In the genomic region with DNA sequence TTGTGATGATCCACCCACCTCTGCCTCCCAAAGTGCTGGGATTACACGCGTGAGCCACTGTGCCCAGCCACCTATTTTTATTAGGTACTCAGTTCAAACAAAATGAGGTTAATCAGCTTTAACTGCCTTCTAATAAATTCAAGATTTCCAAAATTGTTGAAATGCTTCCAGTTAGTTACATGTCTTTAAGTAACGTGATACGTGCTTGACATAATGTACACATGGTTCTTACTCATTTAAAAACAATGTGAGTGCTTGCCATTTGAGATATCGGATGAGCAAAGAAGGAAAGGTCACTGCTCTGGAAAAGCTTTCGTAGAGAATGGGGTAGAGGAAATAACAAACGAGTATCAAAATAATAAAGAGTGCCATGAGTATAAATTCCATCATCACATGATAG, we compare ENCODE assay signal across 1 cellular context.
TF ChIP-seq lines count a peak whose summit lies in the region.

No MANE protein-coding gene starts in this region.

TF ChIP-seq in HEK293, 187 proteins besides CTCF, POLR2A, EP300 and RAD21 (continued from another document and continues in another):
- TF ChIP-seq, protein P1, sequence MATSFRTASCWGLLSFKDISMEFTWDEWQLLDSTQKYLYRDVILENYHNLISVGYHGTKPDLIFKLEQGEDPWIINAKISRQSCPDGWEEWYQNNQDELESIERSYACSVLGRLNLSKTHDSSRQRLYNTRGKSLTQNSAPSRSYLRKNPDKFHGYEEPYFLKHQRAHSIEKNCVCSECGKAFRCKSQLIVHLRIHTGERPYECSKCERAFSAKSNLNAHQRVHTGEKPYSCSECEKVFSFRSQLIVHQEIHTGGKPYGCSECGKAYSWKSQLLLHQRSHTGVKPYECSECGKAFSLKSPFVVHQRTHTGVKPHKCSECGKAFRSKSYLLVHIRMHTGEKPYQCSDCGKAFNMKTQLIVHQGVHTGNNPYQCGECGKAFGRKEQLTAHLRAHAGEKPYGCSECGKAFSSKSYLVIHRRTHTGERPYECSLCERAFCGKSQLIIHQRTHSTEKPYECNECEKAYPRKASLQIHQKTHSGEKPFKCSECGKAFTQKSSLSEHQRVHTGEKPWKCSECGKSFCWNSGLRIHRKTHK (tag by site-specific recombination; IDR thresholded peaks at IDR 0.05): no peak
- TF ChIP-seq, protein P2, sequence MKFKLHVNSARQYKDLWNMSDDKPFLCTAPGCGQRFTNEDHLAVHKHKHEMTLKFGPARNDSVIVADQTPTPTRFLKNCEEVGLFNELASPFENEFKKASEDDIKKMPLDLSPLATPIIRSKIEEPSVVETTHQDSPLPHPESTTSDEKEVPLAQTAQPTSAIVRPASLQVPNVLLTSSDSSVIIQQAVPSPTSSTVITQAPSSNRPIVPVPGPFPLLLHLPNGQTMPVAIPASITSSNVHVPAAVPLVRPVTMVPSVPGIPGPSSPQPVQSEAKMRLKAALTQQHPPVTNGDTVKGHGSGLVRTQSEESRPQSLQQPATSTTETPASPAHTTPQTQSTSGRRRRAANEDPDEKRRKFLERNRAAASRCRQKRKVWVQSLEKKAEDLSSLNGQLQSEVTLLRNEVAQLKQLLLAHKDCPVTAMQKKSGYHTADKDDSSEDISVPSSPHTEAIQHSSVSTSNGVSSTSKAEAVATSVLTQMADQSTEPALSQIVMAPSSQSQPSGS (tag by site-specific recombination; IDR thresholded peaks at IDR 0.05; ENCODE audit: low read depth): no peak
- TF ChIP-seq ZFP3 (tag by site-specific recombination; IDR thresholded peaks at IDR 0.05; ENCODE audit: low read depth) (no peak), MEIS1 (CRISPR knock-in tag; IDR thresholded peaks at IDR 0.05; ENCODE audit: borderline replicate concordance) (no peak), ZNF843 (tag by site-specific recombination; IDR thresholded peaks at IDR 0.05) (peak; percentile 67), OSR2 (tag by site-specific recombination; IDR thresholded peaks at IDR 0.05) (peak; percentile 78), ZNF266 (tag by site-specific recombination; IDR thresholded peaks at IDR 0.05; ENCODE audit: low read depth) (no peak), ZNF701 (tag by site-specific recombination; IDR thresholded peaks at IDR 0.05) (no peak), ZNF138 (tag by site-specific recombination; IDR thresholded peaks at IDR 0.05; ENCODE audit: borderline replicate concordance) (no peak), ZNF433 (tag by site-specific recombination; IDR thresholded peaks at IDR 0.05; ENCODE audit: low read depth) (no peak), ZNF221 (tag by site-specific recombination; IDR thresholded peaks at IDR 0.05; ENCODE audit: borderline replicate concordance) (no peak), ZFHX2 (tag by site-specific recombination; conservative IDR thresholded peaks at IDR 0.05) (no peak), ZNF510 (tag by site-specific recombination; IDR thresholded peaks at IDR 0.05; ENCODE audit: insufficient replicate concordance) (no peak), ZNF660 (tag by site-specific recombination; IDR thresholded peaks at IDR 0.05) (no peak), ZNF544 (tag by site-specific recombination; IDR thresholded peaks at IDR 0.05) (no peak), IKZF3 (tag by site-specific recombination; IDR thresholded peaks at IDR 0.05) (no peak), ZNF10 (tag by site-specific recombination; IDR thresholded peaks at IDR 0.05) (no peak), ZSCAN23 (tag by site-specific recombination; IDR thresholded peaks at IDR 0.05) (no peak), ZNF585B (tag by site-specific recombination; IDR thresholded peaks at IDR 0.05) (no peak), ZIC2 (tag by site-specific recombination; IDR thresholded peaks at IDR 0.05) (no peak), GLIS2 (tag by site-specific recombination; IDR thresholded peaks at IDR 0.05) (no peak), ZSCAN16 (tag by site-specific recombination; IDR thresholded peaks at IDR 0.05) (no peak), ZNF664 (tag by site-specific recombination; IDR thresholded peaks at IDR 0.05) (peak; percentile 5; the same call in 1 of the 2 replicates), GLIS1 (tag by site-specific recombination; IDR thresholded peaks at IDR 0.05) (no peak), ZNF747 (tag by site-specific recombination; IDR thresholded peaks at IDR 0.05) (no peak), ZNF658 (tag by site-specific recombination; IDR thresholded peaks at IDR 0.05) (no peak), ZNF560 (tag by site-specific recombination; IDR thresholded peaks at IDR 0.05; ENCODE audit: borderline replicate concordance) (no peak), ZNF514 (tag by site-specific recombination; IDR thresholded peaks at IDR 0.05) (no peak), ZNF76 (tag by site-specific recombination; IDR thresholded peaks at IDR 0.05; ENCODE audit: borderline replicate concordance, low read depth) (no peak), EGR2 (tag by site-specific recombination; IDR thresholded peaks at IDR 0.05; ENCODE audit: low read depth) (no peak), ZBTB48 (tag by site-specific recombination; IDR thresholded peaks at IDR 0.05) (no peak)
- TF ChIP-seq, protein P3, sequence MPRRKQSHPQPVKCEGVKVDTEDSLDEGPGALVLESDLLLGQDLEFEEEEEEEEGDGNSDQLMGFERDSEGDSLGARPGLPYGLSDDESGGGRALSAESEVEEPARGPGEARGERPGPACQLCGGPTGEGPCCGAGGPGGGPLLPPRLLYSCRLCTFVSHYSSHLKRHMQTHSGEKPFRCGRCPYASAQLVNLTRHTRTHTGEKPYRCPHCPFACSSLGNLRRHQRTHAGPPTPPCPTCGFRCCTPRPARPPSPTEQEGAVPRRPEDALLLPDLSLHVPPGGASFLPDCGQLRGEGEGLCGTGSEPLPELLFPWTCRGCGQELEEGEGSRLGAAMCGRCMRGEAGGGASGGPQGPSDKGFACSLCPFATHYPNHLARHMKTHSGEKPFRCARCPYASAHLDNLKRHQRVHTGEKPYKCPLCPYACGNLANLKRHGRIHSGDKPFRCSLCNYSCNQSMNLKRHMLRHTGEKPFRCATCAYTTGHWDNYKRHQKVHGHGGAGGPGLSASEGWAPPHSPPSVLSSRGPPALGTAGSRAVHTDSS (tag by site-specific recombination; IDR thresholded peaks at IDR 0.05): no peak
- TF ChIP-seq, protein P4, sequence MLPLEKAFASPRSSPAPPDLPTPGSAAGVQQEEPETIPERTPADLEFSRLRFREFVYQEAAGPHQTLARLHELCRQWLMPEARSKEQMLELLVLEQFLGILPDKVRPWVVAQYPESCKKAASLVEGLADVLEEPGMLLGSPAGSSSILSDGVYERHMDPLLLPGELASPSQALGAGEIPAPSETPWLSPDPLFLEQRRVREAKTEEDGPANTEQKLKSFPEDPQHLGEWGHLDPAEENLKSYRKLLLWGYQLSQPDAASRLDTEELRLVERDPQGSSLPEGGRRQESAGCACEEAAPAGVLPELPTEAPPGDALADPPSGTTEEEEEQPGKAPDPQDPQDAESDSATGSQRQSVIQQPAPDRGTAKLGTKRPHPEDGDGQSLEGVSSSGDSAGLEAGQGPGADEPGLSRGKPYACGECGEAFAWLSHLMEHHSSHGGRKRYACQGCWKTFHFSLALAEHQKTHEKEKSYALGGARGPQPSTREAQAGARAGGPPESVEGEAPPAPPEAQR (tag by site-specific recombination; IDR thresholded peaks at IDR 0.05): no peak
- TF ChIP-seq, protein P5, sequence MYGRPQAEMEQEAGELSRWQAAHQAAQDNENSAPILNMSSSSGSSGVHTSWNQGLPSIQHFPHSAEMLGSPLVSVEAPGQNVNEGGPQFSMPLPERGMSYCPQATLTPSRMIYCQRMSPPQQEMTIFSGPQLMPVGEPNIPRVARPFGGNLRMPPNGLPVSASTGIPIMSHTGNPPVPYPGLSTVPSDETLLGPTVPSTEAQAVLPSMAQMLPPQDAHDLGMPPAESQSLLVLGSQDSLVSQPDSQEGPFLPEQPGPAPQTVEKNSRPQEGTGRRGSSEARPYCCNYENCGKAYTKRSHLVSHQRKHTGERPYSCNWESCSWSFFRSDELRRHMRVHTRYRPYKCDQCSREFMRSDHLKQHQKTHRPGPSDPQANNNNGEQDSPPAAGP (tag by site-specific recombination; IDR thresholded peaks at IDR 0.05): no peak
- TF ChIP-seq, protein P6, sequence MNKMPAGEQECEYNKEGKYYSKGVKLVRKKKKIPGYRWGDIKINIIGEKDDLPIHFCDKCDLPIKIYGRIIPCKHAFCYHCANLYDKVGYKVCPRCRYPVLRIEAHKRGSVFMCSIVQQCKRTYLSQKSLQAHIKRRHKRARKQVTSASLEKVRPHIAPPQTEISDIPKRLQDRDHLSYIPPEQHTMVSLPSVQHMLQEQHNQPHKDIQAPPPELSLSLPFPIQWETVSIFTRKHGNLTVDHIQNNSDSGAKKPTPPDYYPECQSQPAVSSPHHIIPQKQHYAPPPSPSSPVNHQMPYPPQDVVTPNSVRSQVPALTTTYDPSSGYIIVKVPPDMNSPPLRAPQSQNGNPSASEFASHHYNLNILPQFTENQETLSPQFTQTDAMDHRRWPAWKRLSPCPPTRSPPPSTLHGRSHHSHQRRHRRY (tag by site-specific recombination; IDR thresholded peaks at IDR 0.05): no peak
- TF ChIP-seq, protein P7, sequence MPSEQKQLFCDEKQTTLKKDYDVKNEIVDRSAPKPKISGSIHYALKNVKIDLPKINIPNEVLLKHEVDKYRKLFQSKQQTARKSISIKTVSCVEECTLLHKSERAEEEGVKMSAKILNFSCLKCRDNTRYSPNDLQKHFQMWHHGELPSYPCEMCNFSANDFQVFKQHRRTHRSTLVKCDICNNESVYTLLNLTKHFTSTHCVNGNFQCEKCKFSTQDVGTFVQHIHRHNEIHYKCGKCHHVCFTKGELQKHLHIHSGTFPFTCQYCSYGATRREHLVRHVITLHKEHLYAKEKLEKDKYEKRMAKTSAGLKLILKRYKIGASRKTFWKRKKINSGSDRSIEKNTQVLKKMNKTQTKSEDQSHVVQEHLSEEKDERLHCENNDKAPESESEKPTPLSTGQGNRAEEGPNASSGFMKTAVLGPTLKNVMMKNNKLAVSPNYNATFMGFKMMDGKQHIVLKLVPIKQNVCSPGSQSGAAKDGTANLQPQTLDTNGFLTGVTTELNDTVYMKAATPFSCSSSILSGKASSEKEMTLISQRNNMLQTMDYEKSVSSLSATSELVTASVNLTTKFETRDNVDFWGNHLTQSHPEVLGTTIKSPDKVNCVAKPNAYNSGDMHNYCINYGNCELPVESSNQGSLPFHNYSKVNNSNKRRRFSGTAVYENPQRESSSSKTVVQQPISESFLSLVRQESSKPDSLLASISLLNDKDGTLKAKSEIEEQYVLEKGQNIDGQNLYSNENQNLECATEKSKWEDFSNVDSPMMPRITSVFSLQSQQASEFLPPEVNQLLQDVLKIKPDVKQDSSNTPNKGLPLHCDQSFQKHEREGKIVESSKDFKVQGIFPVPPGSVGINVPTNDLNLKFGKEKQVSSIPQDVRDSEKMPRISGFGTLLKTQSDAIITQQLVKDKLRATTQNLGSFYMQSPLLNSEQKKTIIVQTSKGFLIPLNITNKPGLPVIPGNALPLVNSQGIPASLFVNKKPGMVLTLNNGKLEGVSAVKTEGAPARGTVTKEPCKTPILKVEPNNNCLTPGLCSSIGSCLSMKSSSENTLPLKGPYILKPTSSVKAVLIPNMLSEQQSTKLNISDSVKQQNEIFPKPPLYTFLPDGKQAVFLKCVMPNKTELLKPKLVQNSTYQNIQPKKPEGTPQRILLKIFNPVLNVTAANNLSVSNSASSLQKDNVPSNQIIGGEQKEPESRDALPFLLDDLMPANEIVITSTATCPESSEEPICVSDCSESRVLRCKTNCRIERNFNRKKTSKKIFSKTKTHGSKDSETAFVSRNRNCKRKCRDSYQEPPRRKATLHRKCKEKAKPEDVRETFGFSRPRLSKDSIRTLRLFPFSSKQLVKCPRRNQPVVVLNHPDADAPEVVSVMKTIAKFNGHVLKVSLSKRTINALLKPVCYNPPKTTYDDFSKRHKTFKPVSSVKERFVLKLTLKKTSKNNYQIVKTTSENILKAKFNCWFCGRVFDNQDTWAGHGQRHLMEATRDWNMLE (tag by site-specific recombination; conservative IDR thresholded peaks at IDR 0.05; ENCODE audit: low read depth): no peak
- TF ChIP-seq, protein P8, sequence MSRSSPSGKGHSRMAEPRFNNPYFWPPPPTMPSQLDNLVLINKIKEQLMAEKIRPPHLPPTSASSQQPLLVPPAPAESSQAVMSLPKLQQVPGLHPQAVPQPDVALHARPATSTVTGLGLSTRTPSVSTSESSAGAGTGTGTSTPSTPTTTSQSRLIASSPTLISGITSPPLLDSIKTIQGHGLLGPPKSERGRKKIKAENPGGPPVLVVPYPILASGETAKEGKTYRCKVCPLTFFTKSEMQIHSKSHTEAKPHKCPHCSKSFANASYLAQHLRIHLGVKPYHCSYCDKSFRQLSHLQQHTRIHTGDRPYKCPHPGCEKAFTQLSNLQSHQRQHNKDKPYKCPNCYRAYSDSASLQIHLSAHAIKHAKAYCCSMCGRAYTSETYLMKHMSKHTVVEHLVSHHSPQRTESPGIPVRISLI (tag by site-specific recombination; IDR thresholded peaks at IDR 0.05): no peak
- TF ChIP-seq, protein P9, sequence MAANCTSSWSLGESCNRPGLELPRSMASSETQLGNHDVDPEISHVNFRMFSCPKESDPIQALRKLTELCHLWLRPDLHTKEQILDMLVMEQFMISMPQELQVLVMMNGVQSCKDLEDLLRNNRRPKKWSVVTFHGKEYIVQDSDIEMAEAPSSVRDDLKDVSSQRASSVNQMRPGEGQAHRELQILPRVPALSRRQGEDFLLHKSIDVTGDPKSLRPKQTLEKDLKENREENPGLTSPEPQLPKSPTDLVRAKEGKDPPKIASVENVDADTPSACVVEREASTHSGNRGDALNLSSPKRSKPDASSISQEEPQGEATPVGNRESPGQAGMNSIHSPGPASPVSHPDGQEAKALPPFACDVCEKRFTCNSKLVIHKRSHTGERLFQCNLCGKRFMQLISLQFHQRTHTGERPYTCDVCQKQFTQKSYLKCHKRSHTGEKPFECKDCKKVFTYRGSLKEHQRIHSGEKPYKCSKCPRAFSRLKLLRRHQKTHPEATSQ (tag by site-specific recombination; IDR thresholded peaks at IDR 0.05): 0 out of 2 replicates have a peak, but pooled peaks have one; percentile 67
- TF ChIP-seq, protein P10, sequence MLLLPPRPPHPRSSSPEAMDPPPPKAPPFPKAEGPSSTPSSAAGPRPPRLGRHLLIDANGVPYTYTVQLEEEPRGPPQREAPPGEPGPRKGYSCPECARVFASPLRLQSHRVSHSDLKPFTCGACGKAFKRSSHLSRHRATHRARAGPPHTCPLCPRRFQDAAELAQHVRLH (tag by site-specific recombination; IDR thresholded peaks at IDR 0.05): no peak
- TF ChIP-seq, protein P11, sequence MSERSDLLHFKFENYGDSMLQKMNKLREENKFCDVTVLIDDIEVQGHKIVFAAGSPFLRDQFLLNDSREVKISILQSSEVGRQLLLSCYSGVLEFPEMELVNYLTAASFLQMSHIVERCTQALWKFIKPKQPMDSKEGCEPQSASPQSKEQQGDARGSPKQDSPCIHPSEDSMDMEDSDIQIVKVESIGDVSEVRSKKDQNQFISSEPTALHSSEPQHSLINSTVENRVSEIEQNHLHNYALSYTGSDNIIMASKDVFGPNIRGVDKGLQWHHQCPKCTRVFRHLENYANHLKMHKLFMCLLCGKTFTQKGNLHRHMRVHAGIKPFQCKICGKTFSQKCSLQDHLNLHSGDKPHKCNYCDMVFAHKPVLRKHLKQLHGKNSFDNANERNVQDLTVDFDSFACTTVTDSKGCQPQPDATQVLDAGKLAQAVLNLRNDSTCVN (tag by site-specific recombination; optimal IDR thresholded peaks at IDR 0.05): no peak
